Comparison of ENCODE assay signal across 18 cellular contexts in the genomic region with DNA sequence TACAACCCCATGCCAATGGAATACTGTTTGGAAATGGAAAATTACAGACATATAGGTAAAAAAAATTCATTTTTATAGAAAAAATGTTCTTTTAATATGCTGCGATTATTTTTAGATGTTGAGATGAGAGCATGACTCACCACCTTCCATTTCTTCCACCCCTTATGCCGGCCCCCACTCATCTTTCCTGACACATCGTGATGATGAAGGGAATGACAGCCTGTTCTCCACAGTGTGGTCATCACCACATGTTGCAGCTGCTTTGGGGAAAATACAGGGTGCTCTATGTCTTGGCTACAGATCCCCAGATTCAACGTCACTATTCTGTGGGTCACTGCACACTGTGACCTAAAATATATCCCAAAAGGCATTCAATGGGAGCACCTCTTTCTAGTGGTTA.
"Had no signal": no experiment of that assay in that cellular context is flagged by ENCODE, and none has a peak within 500 bp of the region (broad histone marks: within the 10 kb centered on the region; RNA-seq: fewer than 3 reads in every experiment).

No MANE protein-coding gene starts in this region.

- H3K4me1 ChIP-seq: left ventricle myocardium inferior, right atrium auricular region, tibial artery had no signal

- H3K4me3 ChIP-seq: esophagus muscularis mucosa, left ventricle myocardium inferior, mucosa of descending colon, right atrium auricular region, tibial artery had no signal

- DNase-seq: activated B cell treated with CpG ODN at 0.5 μM for 24 hours; activated CD4-positive, alpha-beta T cell treated with anti-CD3 and anti-CD28 coated beads for 48 hours; activated CD8-positive, alpha-beta memory T cell treated with anti-CD3 and anti-CD28 coated beads for 24 hours; activated naive CD4-positive, alpha-beta T cell; activated naive CD8-positive, alpha-beta T cell treated with anti-CD3 and anti-CD28 coated beads, Interleukin-2, amount 50 U/mL, for 24 hours; aorta; foreskin fibroblast; left ventricle myocardium inferior; mucosa of descending colon; small intestine; stimulated activated CD4-positive, alpha-beta T cell treated with anti-CD3 and anti-CD28 coated beads, Interleukin-4, amount 100 ng/mL, for 24 hours; stimulated activated naive CD4-positive, alpha-beta T cell; tibial artery had no signal

- H3K27ac Mint-ChIP-seq: activated B cell treated with CpG ODN at 0.5 μM for 24 hours; activated naive CD8-positive, alpha-beta T cell treated with anti-CD3 and anti-CD28 coated beads, Interleukin-2, amount 50 U/mL, for 24 hours; memory B cell; natural killer cell treated with Interleukin-12 subunit alpha and Interleukin-12 subunit beta and Interleukin-15 and Interleukin-18, amount 100 ng/mL, for 72 hours; T-helper 1 cell treated with Interleukin-12 subunit alpha and Interleukin-12 subunit beta and Interleukin-4 antibody, amounts not matched to agents 30 μg/mL and 1 μg/mL, for 36 hours had no signal

- H3K27ac ChIP-seq: esophagus muscularis mucosa, left ventricle myocardium inferior, right atrium auricular region, tibial artery had no signal

- H3K27me3 ChIP-seq: esophagus muscularis mucosa, right atrium auricular region, tibial artery had no signal

- H3K4me3 Mint-ChIP-seq: activated B cell treated with CpG ODN at 0.5 μM for 24 hours; activated naive CD8-positive, alpha-beta T cell treated with anti-CD3 and anti-CD28 coated beads, Interleukin-2, amount 50 U/mL, for 24 hours; memory B cell; natural killer cell treated with Interleukin-12 subunit alpha and Interleukin-12 subunit beta and Interleukin-15 and Interleukin-18, amount 100 ng/mL, for 72 hours; T-helper 1 cell treated with Interleukin-12 subunit alpha and Interleukin-12 subunit beta and Interleukin-4 antibody, amounts not matched to agents 30 μg/mL and 1 μg/mL, for 36 hours had no signal

- H3K36me3 ChIP-seq: esophagus muscularis mucosa, left ventricle myocardium inferior, right atrium auricular region, tibial artery had no signal

- H3K36me3 Mint-ChIP-seq: memory B cell had no signal

- H3K27me3 Mint-ChIP-seq: activated B cell treated with CpG ODN at 0.5 μM for 24 hours; activated naive CD8-positive, alpha-beta T cell treated with anti-CD3 and anti-CD28 coated beads, Interleukin-2, amount 50 U/mL, for 24 hours; memory B cell; natural killer cell treated with Interleukin-12 subunit alpha and Interleukin-12 subunit beta and Interleukin-15 and Interleukin-18, amount 100 ng/mL, for 72 hours had no signal

- H3K4me1 Mint-ChIP-seq: activated B cell treated with CpG ODN at 0.5 μM for 24 hours; activated naive CD8-positive, alpha-beta T cell treated with anti-CD3 and anti-CD28 coated beads, Interleukin-2, amount 50 U/mL, for 24 hours; memory B cell had no signal

- ATAC-seq: activated naive CD8-positive, alpha-beta T cell treated with anti-CD3 and anti-CD28 coated beads, Interleukin-2, amount 50 U/mL, for 24 hours; mucosa of descending colon; natural killer cell treated with Interleukin-12 subunit alpha and Interleukin-12 subunit beta and Interleukin-15 and Interleukin-18, amount 100 ng/mL, for 72 hours had no signal
